Comparison of ENCODE assay signal across 27 cellular contexts in the genomic region with DNA sequence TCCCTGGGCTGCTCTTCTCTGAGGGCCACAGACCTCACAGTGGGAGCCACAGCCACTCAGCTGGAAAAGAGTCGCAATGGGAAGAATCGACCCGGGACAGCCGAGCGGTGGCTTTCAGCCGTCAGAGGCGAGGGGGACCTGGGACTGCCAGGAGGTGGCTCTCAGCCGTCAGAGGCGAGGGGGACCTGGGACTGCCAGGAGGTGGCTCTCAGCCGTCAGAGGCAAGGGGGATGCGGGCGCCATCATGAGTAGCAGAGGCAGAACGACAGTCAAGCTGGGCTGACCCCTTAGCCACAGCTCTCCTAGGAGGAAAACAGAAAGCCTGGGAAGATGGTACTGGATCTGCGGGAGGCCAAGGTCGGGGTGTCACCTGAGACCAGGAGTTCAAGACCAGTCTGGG. TPM values are rescaled to one million over a fixed set of nuclear protein-coding genes. Genes with fewer than 3 reads are reported as not detected.
DNase-seq lines count a peak whose midpoint lies in the region; ATAC-seq and TF ChIP-seq lines count a peak whose summit lies in the region.
"Had no signal": no experiment of that assay in that cellular context is flagged by ENCODE, and none has a peak within 500 bp of the region (broad histone marks: within the 10 kb centered on the region; RNA-seq: fewer than 3 reads in every experiment).

No MANE protein-coding gene starts in this region.

- ATAC-seq in Right ventricle myocardium superior (ENCODE audit: poor library complexity) (no peak), upper lobe of right lung (no peak), HG02938 (IDR thresholded peaks at IDR 0.05; ENCODE audit: unreplicated experiment) (no peak), HG03469 (IDR thresholded peaks at IDR 0.05; ENCODE audit: unreplicated experiment) (no peak), HG03442 (IDR thresholded peaks at IDR 0.05; ENCODE audit: unreplicated experiment) (no peak)
- ATAC-seq: esophagus mucosa had no signal

- intact Hi-C loops in Right ventricle myocardium superior (cut with DNase I) = loop anchor here (10.0 kb wide), 1 partner anchor 135 kb away; the partner anchor contains the start of gene AP2A2
- intact Hi-C loops in colonic mucosa (cut with DNase I) = no loop called here
- intact Hi-C loops in upper lobe of right lung (cut with DNase I) = no loop called here

- H3K36me3 ChIP-seq in right atrium auricular region (no peaks in the 10 kb centered on the region), colonic mucosa (no peaks in the 10 kb centered on the region), mucosa of rectum (ENCODE audit: control insufficient read depth in 2 of 2, insufficient read depth in 2 of 2, low read length in 2 of 2) (no peaks in the 10 kb centered on the region), upper lobe of right lung (no peaks in the 10 kb centered on the region)
- H3K36me3 ChIP-seq: ovary, uterus, WERI-Rb-1 had no signal

- no peak for TF ChIP-seq CTCF in right atrium auricular region (IDR thresholded peaks at IDR 0.05)
- no peak for TF ChIP-seq CTCF in colonic mucosa (IDR thresholded peaks at IDR 0.05)
- no peak for TF ChIP-seq CTCF in upper lobe of right lung (IDR thresholded peaks at IDR 0.05)

- no peak overlapping the region for H3K4me3 ChIP-seq in right atrium auricular region
- H3K4me3 ChIP-seq in colonic mucosa = no peak overlapping the region
- peak overlapping the region in 1 of 2 donors; percentile 48 for H3K4me3 ChIP-seq in mucosa of rectum (ENCODE audit: low read length in 2 of 2)
- H3K4me3 ChIP-seq in upper lobe of right lung = no peak overlapping the region
- H3K4me3 ChIP-seq: ovary, testis, uterus had no signal

- DNase-seq in Right ventricle myocardium superior = peak; percentile 22
- DNase-seq in right atrium auricular region (ENCODE audit: low spot score) = no peak
- no peak for DNase-seq in colonic mucosa
- DNase-seq in upper lobe of right lung = peak; percentile 50
- DNase-seq: activated CD4-positive, alpha-beta T cell treated with anti-CD3 and anti-CD28 coated beads, Interleukin-2, amount 10 ng/mL, durations not matched to agents 7 days and 5 days; activated naive CD4-positive, alpha-beta T cell treated with anti-CD3 and anti-CD28 coated beads for 36 hours; CD4-positive, CD25-positive, alpha-beta regulatory T cell; glutamatergic neuron; GOT3; IMR-90; islet precursor cell; midbrain; MV-4-11; NCI-H2107; stimulated activated CD8-positive, alpha-beta memory T cell treated with anti-CD3 and anti-CD28 coated beads, Interleukin-4, amount 100 ng/mL, for 48 hours; T1000; testis had no signal

- H3K9ac ChIP-seq in colonic mucosa (ENCODE audit: low read depth in 2 of 2, low read length in 2 of 2) (no peak overlapping the region), mucosa of rectum (ENCODE audit: low read depth in 1 of 2, low read length in 2 of 2) (peak overlapping the region; percentile 66 to 74)

- H3K4me1 ChIP-seq in right atrium auricular region = peaks cover 0 to 10% of the 10 kb centered on the region in 2 donors
- H3K4me1 ChIP-seq in colonic mucosa = peaks cover 5% of the 10 kb centered on the region
- H3K4me1 ChIP-seq in mucosa of rectum (ENCODE audit: control insufficient read depth in 2 of 2, insufficient read depth in 2 of 2, low read length in 2 of 2) = peaks cover 22 to 46% of the 10 kb centered on the region in 2 donors
- peaks cover 2% of the 10 kb centered on the region for H3K4me1 ChIP-seq in upper lobe of right lung
- H3K4me1 ChIP-seq: testis, uterus had no signal

- H3K9me3 ChIP-seq in right atrium auricular region (peaks cover 0 to 14% of the 10 kb centered on the region in 2 donors), colonic mucosa (no peaks in the 10 kb centered on the region), mucosa of rectum (ENCODE audit: control insufficient read depth in 2 of 2, low read length in 2 of 2) (peaks cover 0 to 3% of the 10 kb centered on the region in 2 donors), upper lobe of right lung (no peaks in the 10 kb centered on the region)
- H3K9me3 ChIP-seq: ovary, testis, uterus had no signal

- H3K27me3 ChIP-seq in right atrium auricular region = no peaks in the 10 kb centered on the region
- H3K27me3 ChIP-seq in colonic mucosa = no peaks in the 10 kb centered on the region
- H3K27me3 ChIP-seq in mucosa of rectum (ENCODE audit: control insufficient read depth in 2 of 2, insufficient read depth in 2 of 2, low read length in 2 of 2) = no peaks in the 10 kb centered on the region
- H3K27me3 ChIP-seq in upper lobe of right lung = peaks cover 4% of the 10 kb centered on the region
- H3K27me3 ChIP-seq: ovary, testis, uterus had no signal

- H3K27ac ChIP-seq in right atrium auricular region (no peak overlapping the region), colonic mucosa (peak overlapping the region; percentile 70), mucosa of rectum (ENCODE audit: low read depth in 2 of 2, low read length in 2 of 2) (peak overlapping the region; percentile 91 to 93), upper lobe of right lung (no peak overlapping the region)
- H3K27ac ChIP-seq: ovary, testis, uterus, WERI-Rb-1 had no signal

RNA-seq across cellular contexts. Expression of gene MUC2, which starts 14.9 kb away (rescaled TPM):
- total RNA-seq in Right ventricle myocardium superior = not detected
- not detected for total RNA-seq in right atrium auricular region
- 1,000 to 10,000 TPM; 1,230 to 1,438 TPM for total RNA-seq in colonic mucosa
- not detected for total RNA-seq in upper lobe of right lung
- total RNA-seq: activated CD4-positive, alpha-beta T cell treated with anti-CD3 and anti-CD28 coated beads, Interleukin-2, amount 10 ng/mL, durations not matched to agents 7 days and 5 days; activated naive CD4-positive, alpha-beta T cell treated with anti-CD3 and anti-CD28 coated beads for 36 hours; CD4-positive, CD25-positive, alpha-beta regulatory T cell; fibroblast of villous mesenchyme; IMR-90; liver had no signal

RNA-seq across cellular contexts. Expression of gene MUC6, which starts 23.2 kb away (rescaled TPM):
- not detected for total RNA-seq in Right ventricle myocardium superior
- total RNA-seq in right atrium auricular region = not detected
- total RNA-seq in colonic mucosa = under 1 TPM in 1 of 2 donors, not detected in 1; 0.10 TPM
- total RNA-seq in upper lobe of right lung = not detected
- total RNA-seq: activated CD4-positive, alpha-beta T cell treated with anti-CD3 and anti-CD28 coated beads, Interleukin-2, amount 10 ng/mL, durations not matched to agents 7 days and 5 days; activated naive CD4-positive, alpha-beta T cell treated with anti-CD3 and anti-CD28 coated beads for 36 hours; CD4-positive, CD25-positive, alpha-beta regulatory T cell; esophagus mucosa; fibroblast of villous mesenchyme; IMR-90 had no signal

Comparison
In these comparisons a context has a peak if more than half of its experiments do, and no peak if none do; other contexts are left out.
1. DNase-seq: peak in Right ventricle myocardium superior (single experiment) and upper lobe of right lung (single experiment); none in right atrium auricular region (single experiment) and colonic mucosa (single experiment).
2. H3K27ac ChIP-seq: peak in colonic mucosa (single experiment) and mucosa of rectum (2 of 2); none in right atrium auricular region (0 of 2) and upper lobe of right lung (single experiment).
3. H3K9ac ChIP-seq: peak in mucosa of rectum (2 of 2); none in colonic mucosa (0 of 2).
4. RNA of gene MUC2, which starts 14.9 kb away (total RNA-seq): 1,230 to 1,438 TPM in colonic mucosa; not detected in Right ventricle myocardium superior (single experiment), not detected in right atrium auricular region and not detected in upper lobe of right lung (single experiment); every median in the first group is over 1,000 times any median in the second.